In genomic region chr2:59732861-59733603, GRCh38 we compare ENCODE assay signal across 14 cellular contexts.
"Had no signal": no experiment of that assay in that cellular context is flagged by ENCODE, and none has a peak within 500 bp of the region (broad histone marks: within the 10 kb centered on the region; RNA-seq: fewer than 3 reads in every experiment).

No MANE protein-coding gene starts in this region.

- FAIRE-seq: pancreas had no signal

- H3K9me3 ChIP-seq: esophagus muscularis mucosa, left ventricle myocardium inferior, pancreas, tibial nerve had no signal

- H3K27me3 ChIP-seq: esophagus muscularis mucosa, pancreas, tibial nerve had no signal

- H3K27me3 Mint-ChIP-seq: activated CD4-positive, alpha-beta memory T cell treated with anti-CD3 and anti-CD28 coated beads for 36 hours; activated naive CD8-positive, alpha-beta T cell had no signal

- H3K27ac ChIP-seq: esophagus muscularis mucosa, left ventricle myocardium inferior, pancreas, tibial nerve had no signal

- ATAC-seq: activated T-cell treated with anti-CD3 and anti-CD28 coated beads, Interleukin-2, amount 50 U/mL, for 4 hours; pancreas had no signal

- DNase-seq: activated CD4-positive, alpha-beta memory T cell treated with anti-CD3 and anti-CD28 coated beads for 36 hours; activated gamma-delta T cell; activated T-cell treated with anti-CD3 and anti-CD28 coated beads, Interleukin-2, amount 50 U/mL, for 4 hours; amygdala; islet precursor cell; left ventricle myocardium inferior; stimulated activated CD4-positive, alpha-beta T cell treated with anti-CD3 and anti-CD28 coated beads, Interleukin-15, amount 100 ng/mL, for 24 hours; stimulated activated CD4-positive, alpha-beta T cell treated with anti-CD3 and anti-CD28 coated beads, Interleukin-4, amount 100 ng/mL, for 4 hours had no signal

- H3K4me3 ChIP-seq: esophagus muscularis mucosa, left ventricle myocardium inferior, pancreas, tibial nerve had no signal

- H3K36me3 ChIP-seq: esophagus muscularis mucosa, left ventricle myocardium inferior, pancreas, tibial nerve had no signal

- H3K4me3 Mint-ChIP-seq: activated CD4-positive, alpha-beta memory T cell treated with anti-CD3 and anti-CD28 coated beads for 36 hours; activated naive CD8-positive, alpha-beta T cell; activated T-cell treated with anti-CD3 and anti-CD28 coated beads, Interleukin-2, amount 50 U/mL, for 4 hours; neural crest cell; T-helper 2 cell treated with Interferon-gamma antibody and Interleukin-4, amounts not matched to agents 5 μg/mL and 100 μg/mL, for 36 hours had no signal

- H3K9me3 Mint-ChIP-seq: activated CD4-positive, alpha-beta memory T cell treated with anti-CD3 and anti-CD28 coated beads for 36 hours; activated T-cell treated with anti-CD3 and anti-CD28 coated beads, Interleukin-2, amount 50 U/mL, for 4 hours; neural crest cell; T-helper 2 cell treated with Interferon-gamma antibody and Interleukin-4, amounts not matched to agents 5 μg/mL and 100 μg/mL, for 36 hours had no signal

- H3K27ac Mint-ChIP-seq: activated CD4-positive, alpha-beta memory T cell treated with anti-CD3 and anti-CD28 coated beads for 36 hours; activated naive CD8-positive, alpha-beta T cell; T-helper 2 cell treated with Interferon-gamma antibody and Interleukin-4, amounts not matched to agents 5 μg/mL and 100 μg/mL, for 36 hours had no signal

- H3K4me1 ChIP-seq: esophagus muscularis mucosa, pancreas, tibial nerve had no signal

- H3K36me3 Mint-ChIP-seq: activated CD4-positive, alpha-beta memory T cell treated with anti-CD3 and anti-CD28 coated beads for 36 hours; activated naive CD8-positive, alpha-beta T cell had no signal
